In the genomic region with DNA sequence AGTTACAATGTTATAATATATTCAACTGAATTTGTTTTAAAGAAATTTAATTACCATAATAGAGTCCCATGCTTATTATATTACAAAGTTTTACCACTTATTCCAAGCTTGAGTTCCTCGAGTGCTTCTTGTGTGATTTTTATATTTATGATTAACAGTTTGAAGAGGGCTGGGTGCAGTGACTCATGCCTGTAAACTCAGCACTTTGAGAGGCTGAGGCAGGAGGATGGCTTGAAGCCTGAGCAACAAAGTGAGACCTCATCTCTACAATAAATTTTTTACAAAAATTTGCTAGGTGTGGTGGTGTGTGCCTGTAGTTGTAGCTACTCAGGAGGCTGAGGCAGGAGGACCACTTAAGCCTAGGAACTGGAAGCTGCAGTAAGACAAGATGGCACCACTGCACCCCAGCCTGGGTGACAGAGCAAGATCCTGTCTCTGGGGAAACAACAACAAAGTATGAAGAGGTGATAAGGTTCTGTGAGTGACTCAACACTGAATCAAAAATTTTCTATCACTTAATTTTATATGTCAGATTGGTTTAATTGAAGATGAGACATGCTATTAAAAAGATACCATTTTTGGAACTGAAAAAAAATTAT, we compare ENCODE assay signal across 20 cellular contexts. TPM values are rescaled to one million over a fixed set of nuclear protein-coding genes. Genes with fewer than 3 reads are reported as not detected.
DNase-seq lines count a peak whose midpoint lies in the region; ATAC-seq and TF ChIP-seq lines count a peak whose summit lies in the region.
"Had no signal": no experiment of that assay in that cellular context is flagged by ENCODE, and none has a peak within 500 bp of the region (broad histone marks: within the 10 kb centered on the region; RNA-seq: fewer than 3 reads in every experiment).

No MANE protein-coding gene starts in this region.

- ATAC-seq in IMR-90 (ENCODE audit: low read depth) (no peak), GM21737 (IDR thresholded peaks at IDR 0.05; ENCODE audit: unreplicated experiment) (no peak)
- ATAC-seq: activated CD4-positive, alpha-beta T cell treated with anti-CD3 and anti-CD28 coated beads for 36 hours; GM23338; right cardiac atrium had no signal

- no peak overlapping the region for H2BK5ac ChIP-seq in IMR-90 (ENCODE audit: low read depth, low read length, poor library complexity, severe bottlenecking)
- no peak overlapping the region for H2BK5ac ChIP-seq in mesenchymal stem cell (ENCODE audit: low read depth, low read length, poor library complexity, severe bottlenecking)

- no peak for TF ChIP-seq RAD21 in IMR-90 (IDR thresholded peaks at IDR 0.05; ENCODE audit: low read length)

- no peak overlapping the region for H3K23ac ChIP-seq in IMR-90 (ENCODE audit: low read depth, low read length)
- H3K23ac ChIP-seq in mesenchymal stem cell (ENCODE audit: low read length in 2 of 2) = no peak overlapping the region

- peaks cover 7% of the 10 kb centered on the region for H3K36me3 ChIP-seq in IMR-90 (ENCODE audit: control insufficient read depth, insufficient read depth, low read length)
- peaks cover 7% of the 10 kb centered on the region for H3K36me3 ChIP-seq in brain microvascular endothelial cell (replicated peaks)
- peaks cover 6 to 23% of the 10 kb centered on the region in 2 experiments for H3K36me3 ChIP-seq in mesenchymal stem cell (ENCODE audit: control insufficient read depth in 1 of 2, insufficient read depth in 2 of 2, low read depth in 1 of 2, low read length in 2 of 2)
- H3K36me3 ChIP-seq in Peyer's patch = peaks cover 0 to 23% (median 0%) of the 10 kb centered on the region in 3 donors

- in situ Hi-C loops in IMR-90 (cut with MboI; ENCODE audit: low sequenced_read_pairs) (no loop called here), brain microvascular endothelial cell (cut with HindIII; ENCODE audit: low pct_ligation_motif_present, low sequenced_read_pairs) (no loop called here)

- BruUV-seq in IMR-90 (replicated peaks; lab: Mats Ljungman, UMichigan) = no TSS peak

- H2BK20ac ChIP-seq in IMR-90 (ENCODE audit: low read depth, low read length) = no peak overlapping the region

- H2AK5ac ChIP-seq in IMR-90 (ENCODE audit: low read depth, low read length) = no peak overlapping the region
- H2AK5ac ChIP-seq in mesenchymal stem cell (ENCODE audit: low read length, severe bottlenecking) = no peak overlapping the region

- no peak overlapping the region for H3K18ac ChIP-seq in IMR-90 (ENCODE audit: low read depth, low read length)
- H3K18ac ChIP-seq in mesenchymal stem cell (ENCODE audit: low read depth in 1 of 2, low read length in 2 of 2) = no peak overlapping the region

- H3K4me1 ChIP-seq in IMR-90 (ENCODE audit: control insufficient read depth, insufficient read depth, low read length) (no peaks in the 10 kb centered on the region), mesenchymal stem cell (ENCODE audit: control insufficient read depth, insufficient read depth, low read depth, low read length) (peaks cover 2% of the 10 kb centered on the region), Peyer's patch (no peaks in the 10 kb centered on the region)
- H3K4me1 ChIP-seq: Caco-2, tibial artery had no signal

- dilution Hi-C loops in IMR-90 (cut with HindIII; ENCODE audit: low sequenced_read_pairs, unreplicated experiment) = no loop called here

- CTCF ChIA-PET in IMR-90 (lab: Yijun Ruan, JAX) = interaction anchor here (0.6 kb wide), 1 partner anchor 24 kb away, joined by 3 read pairs; no protein-coding TSS in a partner anchor

- H3K56ac ChIP-seq in IMR-90 (ENCODE audit: extremely low read depth, insufficient read depth, low read length) = no peak overlapping the region

- H2AFZ ChIP-seq in IMR-90 (replicated peaks; ENCODE audit: low read length, poor library complexity) (no peak overlapping the region), mesenchymal stem cell (ENCODE audit: low read depth, low read length) (no peak overlapping the region)
- H2AFZ ChIP-seq: GM23338, PC-9 had no signal

- H2BK120ac ChIP-seq in IMR-90 (ENCODE audit: low read depth, low read length) (no peak overlapping the region), mesenchymal stem cell (ENCODE audit: low read depth, low read length) (no peak overlapping the region)

- peak; percentile 47 for DNase-seq in EL
- DNase-seq in IMR-90 = peak; percentile 9
- DNase-seq in brain microvascular endothelial cell = peak; percentile 25
- DNase-seq in mesenchymal stem cell = no peak
- DNase-seq in NCI-H2196 treated with DMSO at 0.1 percent for 48 hours (lab: John Stamatoyannopoulos, UW; ENCODE audit: unreplicated experiment) = no peak
- no peak for DNase-seq in Peyer's patch
- DNase-seq: activated CD4-positive, alpha-beta T cell treated with anti-CD3 and anti-CD28 coated beads for 36 hours; aorta; Caco-2; effector CD8-positive, alpha-beta T cell; naive B cell; NCI-H146; NCI-H82; PC-9; right cardiac atrium; stimulated activated naive CD4-positive, alpha-beta T cell; T1000; tibial artery had no signal

- H4K91ac ChIP-seq in IMR-90 (ENCODE audit: insufficient read depth, low read depth, low read length) (no peak overlapping the region), mesenchymal stem cell (ENCODE audit: low read length) (no peak overlapping the region)

- intact Hi-C loops in IMR-90 (cut with micrococcal nuclease) = no loop called here

- no peak overlapping the region for H4K5ac ChIP-seq in IMR-90 (ENCODE audit: low read depth, low read length)

- H3K4me2 ChIP-seq in IMR-90 (ENCODE audit: low read depth, low read length) (no peak overlapping the region), mesenchymal stem cell (ENCODE audit: low read length, poor library complexity, severe bottlenecking) (no peak overlapping the region)
- H3K4me2 ChIP-seq: GM23338, PC-9 had no signal

- H3K9me1 ChIP-seq in IMR-90 (ENCODE audit: insufficient read depth, low read length) = no peaks in the 10 kb centered on the region; the same call in 1 of the 2 replicates

- no peak overlapping the region for H2BK15ac ChIP-seq in IMR-90 (ENCODE audit: low read depth, low read length)
- no peak overlapping the region for H2BK15ac ChIP-seq in mesenchymal stem cell (ENCODE audit: low read depth, poor library complexity, severe bottlenecking)

- H3K9me3 ChIP-seq in IMR-90 (ENCODE audit: control insufficient read depth, insufficient read depth, low read length) (no peaks in the 10 kb centered on the region), mesenchymal stem cell (ENCODE audit: control insufficient read depth, low read length) (no peaks in the 10 kb centered on the region), Peyer's patch (no peaks in the 10 kb centered on the region)
- H3K9me3 ChIP-seq: Caco-2, tibial artery had no signal

- no peaks in the 10 kb centered on the region for H4K20me1 ChIP-seq in IMR-90 (ENCODE audit: insufficient read depth, low read length)

- no peaks in the 10 kb centered on the region for H3K27me3 ChIP-seq in IMR-90 (ENCODE audit: control insufficient read depth, insufficient read depth, low read length)
- H3K27me3 ChIP-seq in brain microvascular endothelial cell (replicated peaks) = no peaks in the 10 kb centered on the region
- H3K27me3 ChIP-seq in mesenchymal stem cell (ENCODE audit: control insufficient read depth in 1 of 2, insufficient read depth in 1 of 2, low read length in 2 of 2) = no peaks in the 10 kb centered on the region
- no peaks in the 10 kb centered on the region for H3K27me3 ChIP-seq in Peyer's patch
- H3K27me3 ChIP-seq: tibial artery had no signal

- peaks cover 14 to 23% of the 10 kb centered on the region in 2 experiments; a peak in 3 of 4 replicates for H3K79me1 ChIP-seq in IMR-90 (ENCODE audit: low read depth in 1 of 2, low read length in 2 of 2)
- H3K79me1 ChIP-seq in mesenchymal stem cell (replicated peaks; ENCODE audit: low read length, poor library complexity, severe bottlenecking) = peaks cover 21% of the 10 kb centered on the region

- WGBS in IMR-90 (ENCODE audit: extremely low coverage in 2 of 2, insufficient read length in 1 of 2), 2 experiments = no CpG with 5 or more reads among the region's 1 CpG
- WGBS in mesenchymal stem cell = no CpG with 5 or more reads among the region's 1 CpG

- H3K9ac ChIP-seq in IMR-90 (ENCODE audit: low read depth, low read length) = no peak overlapping the region
- no peak overlapping the region for H3K9ac ChIP-seq in mesenchymal stem cell (ENCODE audit: low read length)

- no peak overlapping the region for H2BK12ac ChIP-seq in mesenchymal stem cell (ENCODE audit: low read length in 2 of 2)

- TF ChIP-seq CTCF in IMR-90 (conservative IDR thresholded peaks at IDR 0.05; ENCODE audit: low read depth, low read length) (no peak), brain microvascular endothelial cell (IDR thresholded peaks at IDR 0.05; ENCODE audit: low read depth, low read length, missing control alignments) (no peak), Peyer's patch (IDR thresholded peaks at IDR 0.05) (no peak)

- no peak overlapping the region for H3K27ac ChIP-seq in IMR-90 (ENCODE audit: insufficient read depth, low read length)
- no peak overlapping the region for H3K27ac ChIP-seq in brain microvascular endothelial cell
- peak overlapping the region; percentile 47 for H3K27ac ChIP-seq in mesenchymal stem cell (ENCODE audit: low read length, poor library complexity, severe bottlenecking)
- no peak overlapping the region for H3K27ac ChIP-seq in Peyer's patch
- H3K27ac ChIP-seq: PC-9, tibial artery had no signal

- no peak overlapping the region for H3K14ac ChIP-seq in IMR-90 (replicated peaks; ENCODE audit: low read depth, low read length)
- no peak overlapping the region for H3K14ac ChIP-seq in mesenchymal stem cell (ENCODE audit: low read length in 2 of 2)

- H3K4ac ChIP-seq in IMR-90 (ENCODE audit: low read depth, low read length) (no peak overlapping the region), mesenchymal stem cell (ENCODE audit: low read depth in 1 of 2, low read length in 2 of 2) (no peak overlapping the region)

- POLR2A ChIA-PET in IMR-90 (lab: Charles Lee; ENCODE audit: unreplicated experiment) = no interaction called here

- TF ChIP-seq POLR2A in IMR-90 (IDR thresholded peaks at IDR 0.05; ENCODE audit: low read depth, low read length) = no peak
- TF ChIP-seq POLR2A in Peyer's patch (IDR thresholded peaks at IDR 0.05) = no peak

- no peak overlapping the region for H2AK9ac ChIP-seq in IMR-90 (replicated peaks; ENCODE audit: low read depth, low read length, poor library complexity)

- H3K4me3 ChIP-seq in IMR-90 (ENCODE audit: insufficient read depth, low read depth, low read length) = no peak overlapping the region
- H3K4me3 ChIP-seq in brain microvascular endothelial cell (ENCODE audit: low read depth, low read length) = no peak overlapping the region
- H3K4me3 ChIP-seq in mesenchymal stem cell (ENCODE audit: insufficient read depth in 1 of 2, low read depth in 1 of 2, low read length in 2 of 2) = no peak overlapping the region
- H3K4me3 ChIP-seq in Peyer's patch = no peak overlapping the region
- H3K4me3 ChIP-seq: GM23338, PC-9, tibial artery had no signal

- H4K8ac ChIP-seq in IMR-90 (ENCODE audit: low read depth in 2 of 2, low read length in 2 of 2) (no peak overlapping the region), mesenchymal stem cell (ENCODE audit: low read length) (no peak overlapping the region)

RNA-seq across cellular contexts. Expression of a gene that starts 9.2 kb away (rescaled TPM):
- total RNA-seq in IMR-90 (2012; rRNA removed) (12.9 and 13.1 TPM in 2 replicates), Peyer's patch (10 to 100 TPM in 2 of 4 donors, 1 to 10 TPM in 2; 5.1 to 68.5 (median 9.3) TPM)
- polyA plus RNA-seq in IMR-90 (2012; rRNA removed) = 6.2 and 6.6 TPM in 2 replicates
- polyA plus RNA-seq in IMR-90 (2012; cell fraction: cytosol; rRNA removed) = 2.0 and 2.3 TPM in 2 replicates
- 4.6 and 15.1 TPM in 2 replicates for polyA plus RNA-seq in IMR-90 (2012; cell fraction: nucleus; rRNA removed; ENCODE audit: low replicate concordance)
- polyA plus RNA-seq in mesenchymal stem cell (2013, experiment 1 of 2) = 5.9 TPM
- 6.1 TPM for polyA plus RNA-seq in mesenchymal stem cell (2013, experiment 2 of 2)

Comparison
In these comparisons a context has a peak if more than half of its experiments do, and no peak if none do; other contexts are left out.
1. DNase-seq: peak in EL (single experiment), IMR-90 (single experiment) and brain microvascular endothelial cell (single experiment); none in mesenchymal stem cell (single experiment), NCI-H2196 treated with DMSO at 0.1 percent for 48 hours (single experiment) and Peyer's patch (0 of 3).